8 cellular contexts compared by ENCODE assay signal in the genomic region with DNA sequence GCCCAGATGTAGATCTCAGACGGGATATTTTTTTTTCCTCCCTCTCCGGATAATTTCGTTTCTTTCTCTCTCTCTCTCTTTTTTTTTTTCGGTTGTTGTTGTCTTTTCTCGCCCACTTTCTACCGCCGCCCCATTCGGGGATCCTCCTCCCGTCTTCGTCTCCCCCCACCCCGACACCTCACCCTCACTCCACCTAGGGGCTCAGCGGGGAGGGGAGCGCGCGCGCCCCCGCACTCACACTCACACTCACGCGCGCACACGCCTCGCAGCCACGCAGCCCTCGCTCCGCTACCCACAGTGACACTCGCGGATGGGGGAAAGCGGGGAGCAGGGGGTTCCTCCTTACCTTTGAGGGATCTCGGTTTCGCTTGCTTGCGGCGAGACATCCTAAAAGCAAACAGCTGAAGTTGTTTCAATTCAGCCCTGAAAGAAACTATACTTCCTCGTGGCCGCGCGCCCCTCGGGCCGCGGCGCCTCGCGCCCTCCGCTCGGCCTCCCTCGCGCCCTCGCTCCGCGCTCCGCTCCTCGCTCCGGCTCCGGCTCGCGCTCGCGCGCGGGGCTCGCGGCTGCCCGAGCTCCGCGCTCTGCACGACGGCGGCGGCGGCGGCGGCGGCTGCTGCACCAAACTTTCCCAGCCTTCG. TPM values are rescaled to one million over a fixed set of nuclear protein-coding genes. Genes with fewer than 3 reads are reported as not detected.
DNase-seq lines count a peak whose midpoint lies in the region; ATAC-seq and TF ChIP-seq lines count a peak whose summit lies in the region.

No MANE protein-coding gene starts in this region.

- H3K27ac ChIP-seq in HUES6 (ENCODE audit: low read depth, low read length) = peak overlapping the region; percentile 57; the same call in 1 of the 2 replicates

- ATAC-seq in Right ventricle myocardium superior (ENCODE audit: poor library complexity) (peak; percentile 66), omental fat pad (ENCODE audit: low FRiP score) (peak; percentile 57), GM21528 (IDR thresholded peaks at IDR 0.05; ENCODE audit: low FRiP score, unreplicated experiment) (no peak)

- H3K9me3 Mint-ChIP-seq in activated naive CD4-positive, alpha-beta T cell treated with anti-CD3 and anti-CD28 coated beads for 36 hours = no peaks in the 10 kb centered on the region
- no peaks in the 10 kb centered on the region for H3K9me3 Mint-ChIP-seq in activated naive CD8-positive, alpha-beta T cell (ENCODE audit: low read depth)

- CTCF ChIA-PET in activated naive CD4-positive, alpha-beta T cell treated with anti-CD3 and anti-CD28 coated beads for 36 hours (lab: Charles Lee) = interaction anchor here (0.6 kb wide), 1 partner anchor 19 kb away, joined by 3 read pairs; no protein-coding TSS in a partner anchor

- no peak overlapping the region for H3K27ac Mint-ChIP-seq in activated naive CD4-positive, alpha-beta T cell treated with anti-CD3 and anti-CD28 coated beads for 36 hours
- no peak overlapping the region for H3K27ac Mint-ChIP-seq in activated naive CD8-positive, alpha-beta T cell

- H3K4me1 Mint-ChIP-seq in activated naive CD4-positive, alpha-beta T cell treated with anti-CD3 and anti-CD28 coated beads for 36 hours (ENCODE audit: low read depth) = peaks cover 12% of the 10 kb centered on the region
- peaks cover 23% of the 10 kb centered on the region for H3K4me1 Mint-ChIP-seq in activated naive CD8-positive, alpha-beta T cell (ENCODE audit: low read depth)

- peaks cover 7% of the 10 kb centered on the region for H3K4me1 ChIP-seq in HUES6 (ENCODE audit: control insufficient read depth, insufficient read depth, low read length)

- peaks cover 80% of the 10 kb centered on the region for H3K27me3 ChIP-seq in HUES6 (ENCODE audit: control insufficient read depth, insufficient read depth, low read length)

- peaks cover 59% of the 10 kb centered on the region for H3K27me3 Mint-ChIP-seq in activated naive CD4-positive, alpha-beta T cell treated with anti-CD3 and anti-CD28 coated beads for 36 hours (ENCODE audit: low read depth)
- H3K27me3 Mint-ChIP-seq in activated naive CD8-positive, alpha-beta T cell = peaks cover 48% of the 10 kb centered on the region

- no peaks in the 10 kb centered on the region for H3K9me3 ChIP-seq in HUES6 (ENCODE audit: control insufficient read depth, insufficient read depth, low read depth, low read length)

- no peak for TF ChIP-seq CTCF in omental fat pad (IDR thresholded peaks at IDR 0.05)

- peak overlapping the region; percentile 81 for H3K4me3 ChIP-seq in HUES6 (ENCODE audit: low read depth, low read length)

- H3K9ac ChIP-seq in HUES6 (ENCODE audit: low read length) = peak overlapping the region; percentile 89

- no peaks in the 10 kb centered on the region for H3K36me3 Mint-ChIP-seq in activated naive CD4-positive, alpha-beta T cell treated with anti-CD3 and anti-CD28 coated beads for 36 hours (ENCODE audit: low read depth)
- no peaks in the 10 kb centered on the region for H3K36me3 Mint-ChIP-seq in activated naive CD8-positive, alpha-beta T cell

- peak overlapping the region; percentile 72 for H3K4me3 Mint-ChIP-seq in activated naive CD4-positive, alpha-beta T cell treated with anti-CD3 and anti-CD28 coated beads for 36 hours
- peak overlapping the region; percentile 86 for H3K4me3 Mint-ChIP-seq in activated naive CD8-positive, alpha-beta T cell

- no peaks in the 10 kb centered on the region for H3K36me3 ChIP-seq in HUES6 (ENCODE audit: control insufficient read depth, insufficient read depth, low read length)

- peak; percentile 13 for DNase-seq in activated naive CD4-positive, alpha-beta T cell treated with anti-CD3 and anti-CD28 coated beads for 36 hours
- no peak for DNase-seq in activated naive CD4-positive, alpha-beta T cell treated with Interleukin-2 at 50 U/mL for 16 hours
- DNase-seq in Right ventricle myocardium superior = peak; percentile 80
- peak; percentile 35 for DNase-seq in omental fat pad (ENCODE audit: low spot score)
- DNase-seq in KG1 (lab: John Stamatoyannopoulos, UW) = no peak

- intact Hi-C loops in activated naive CD4-positive, alpha-beta T cell treated with anti-CD3 and anti-CD28 coated beads for 36 hours (cut with micrococcal nuclease) = loop anchor here (5.0 to 10.0 kb wide), 2 partner anchors 742 to 956 kb away; partner anchors contain the start of genes OSBPL1A and SS18
- intact Hi-C loops in Right ventricle myocardium superior (cut with DNase I) = loop anchor here (5.0 to 10.0 kb wide), 3 partner anchors 63 to 956 kb away; partner anchors contain the start of gene OSBPL1A

RNA-seq across cellular contexts. Expression of gene ZNF521, which starts 1.3 kb away (rescaled TPM):
- total RNA-seq in activated naive CD4-positive, alpha-beta T cell treated with anti-CD3 and anti-CD28 coated beads for 36 hours = not detected
- total RNA-seq in Right ventricle myocardium superior (24.5 TPM), omental fat pad (10 to 100 TPM; 15.0 to 79.9 (median 28.1) TPM)

Comparison
In these comparisons a context has a peak if more than half of its experiments do, and no peak if none do; other contexts are left out.
1. DNase-seq: peak in activated naive CD4-positive, alpha-beta T cell treated with anti-CD3 and anti-CD28 coated beads for 36 hours (single experiment), Right ventricle myocardium superior (single experiment) and omental fat pad (single experiment); none in activated naive CD4-positive, alpha-beta T cell treated with Interleukin-2 at 50 U/mL for 16 hours (single experiment) and KG1 (single experiment).
2. RNA of gene ZNF521, which starts 1.3 kb away (total RNA-seq): 15.0 to 79.9 TPM in omental fat pad and 24.5 TPM in Right ventricle myocardium superior (single experiment); not detected in activated naive CD4-positive, alpha-beta T cell treated with anti-CD3 and anti-CD28 coated beads for 36 hours; every median in the first group is over 10 times any median in the second.